27 cellular contexts compared by ENCODE assay signal in the genomic region with DNA sequence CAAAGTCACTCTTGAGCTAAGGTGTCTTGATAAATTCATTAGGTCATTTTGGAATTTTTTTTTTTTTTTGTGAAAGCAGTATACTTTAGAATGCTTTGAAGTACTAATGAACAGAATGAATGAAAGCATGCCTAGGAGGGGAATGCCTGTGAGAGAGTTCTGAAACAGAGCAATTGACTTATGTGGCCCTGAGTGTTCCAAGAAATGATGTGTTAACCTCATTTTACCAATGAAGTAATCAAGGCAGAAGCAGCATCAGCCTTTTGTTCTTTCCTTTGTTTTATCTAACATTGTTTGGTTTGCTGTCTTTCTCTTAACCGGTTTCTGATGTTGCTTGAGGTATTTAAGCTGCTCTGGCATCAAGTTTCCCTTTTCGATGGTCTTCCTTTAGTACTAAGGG.
DNase-seq lines count a peak whose midpoint lies in the region; ATAC-seq, FAIRE-seq and TF ChIP-seq lines count a peak whose summit lies in the region.
"Had no signal": no experiment of that assay in that cellular context is flagged by ENCODE, and none has a peak within 500 bp of the region (broad histone marks: within the 10 kb centered on the region; RNA-seq: fewer than 3 reads in every experiment).

No MANE protein-coding gene starts in this region.

- peak; percentile 66 for FAIRE-seq in GM12892 (lab: Jason Lieb, UNC)
- FAIRE-seq: GM19239 had no signal

- peak overlapping the region; percentile 21; the same call in 1 of the 2 replicates for H3K4me2 ChIP-seq in KMS-11
- H3K4me2 ChIP-seq: SK-N-SH had no signal

- peaks cover 2% of the 10 kb centered on the region for H3K9me3 Mint-ChIP-seq in activated CD4-positive, alpha-beta T cell treated with anti-CD3 and anti-CD28 coated beads, Interleukin-2, amount 10 ng/mL, durations not matched to agents 7 days and 5 days
- H3K9me3 Mint-ChIP-seq: activated naive CD8-positive, alpha-beta T cell treated with anti-CD3 and anti-CD28 coated beads, Interleukin-2, amount 50 U/mL, for 24 hours; neural crest cell had no signal

- H3K27me3 Mint-ChIP-seq in activated CD4-positive, alpha-beta T cell treated with anti-CD3 and anti-CD28 coated beads, Interleukin-2, amount 10 ng/mL, durations not matched to agents 7 days and 5 days, result no peaks in the 10 kb centered on the region
- H3K27me3 Mint-ChIP-seq: activated naive CD8-positive, alpha-beta T cell treated with anti-CD3 and anti-CD28 coated beads, Interleukin-2, amount 50 U/mL, for 24 hours; T-helper 17 cell had no signal

- no peak for TF ChIP-seq CTCF in KMS-11 (conservative IDR thresholded peaks at IDR 0.05; ENCODE audit: low read depth, low read length)

- 0 out of 2 replicates have a peak overlapping the region, but pooled peaks have one; percentile 0 for H2AFZ ChIP-seq in KMS-11 (ENCODE audit: low read depth)

- no peaks in the 10 kb centered on the region for H3K36me3 ChIP-seq in KMS-11 (ENCODE audit: insufficient read depth)
- H3K36me3 ChIP-seq: heart right ventricle, spleen had no signal

- no peaks in the 10 kb centered on the region for H4K20me1 ChIP-seq in KMS-11 (ENCODE audit: insufficient read depth)

- POLR2A ChIA-PET in activated CD4-positive, alpha-beta T cell treated with anti-CD3 and anti-CD28 coated beads, Interleukin-2, amount 10 ng/mL, durations not matched to agents 7 days and 5 days (lab: Charles Lee), result no interaction called here

- CTCF ChIA-PET in activated CD4-positive, alpha-beta T cell treated with anti-CD3 and anti-CD28 coated beads, Interleukin-2, amount 10 ng/mL, durations not matched to agents 7 days and 5 days (lab: Charles Lee), result no interaction called here

- no peaks in the 10 kb centered on the region for H3K4me1 Mint-ChIP-seq in activated CD4-positive, alpha-beta T cell treated with anti-CD3 and anti-CD28 coated beads, Interleukin-2, amount 10 ng/mL, durations not matched to agents 7 days and 5 days
- H3K4me1 Mint-ChIP-seq: activated naive CD8-positive, alpha-beta T cell treated with anti-CD3 and anti-CD28 coated beads, Interleukin-2, amount 50 U/mL, for 24 hours; T-helper 17 cell had no signal

- H3K4me3 ChIP-seq in KMS-11 (IDR thresholded peaks at IDR 0.05; ENCODE audit: insufficient read depth, low read depth, low read length), result no peak overlapping the region
- H3K4me3 ChIP-seq: heart right ventricle, spleen had no signal

- H3K36me3 Mint-ChIP-seq in activated CD4-positive, alpha-beta T cell treated with anti-CD3 and anti-CD28 coated beads, Interleukin-2, amount 10 ng/mL, durations not matched to agents 7 days and 5 days (ENCODE audit: low read depth), result no peaks in the 10 kb centered on the region

- TF ChIP-seq POLR2A in GM12892 (IDR thresholded peaks at IDR 0.05; ENCODE audit: low read depth, low read length), result no peak

- no peak overlapping the region for H3K27ac Mint-ChIP-seq in activated CD4-positive, alpha-beta T cell treated with anti-CD3 and anti-CD28 coated beads, Interleukin-2, amount 10 ng/mL, durations not matched to agents 7 days and 5 days
- H3K27ac Mint-ChIP-seq: activated naive CD8-positive, alpha-beta T cell treated with anti-CD3 and anti-CD28 coated beads, Interleukin-2, amount 50 U/mL, for 24 hours; T-helper 17 cell had no signal

- no peak overlapping the region for H3K4me3 Mint-ChIP-seq in activated CD4-positive, alpha-beta T cell treated with anti-CD3 and anti-CD28 coated beads, Interleukin-2, amount 10 ng/mL, durations not matched to agents 7 days and 5 days
- H3K4me3 Mint-ChIP-seq: activated naive CD8-positive, alpha-beta T cell treated with anti-CD3 and anti-CD28 coated beads, Interleukin-2, amount 50 U/mL, for 24 hours; neural crest cell; T-helper 17 cell had no signal

- peak; percentile 56 for ATAC-seq in GM18870 (IDR thresholded peaks at IDR 0.05; ENCODE audit: unreplicated experiment)
- peak; percentile 45 for ATAC-seq in HG02798 (IDR thresholded peaks at IDR 0.05; ENCODE audit: poor library complexity, unreplicated experiment)
- ATAC-seq in Right ventricle myocardium superior (ENCODE audit: poor library complexity), result no peak
- ATAC-seq in HG02678 (IDR thresholded peaks at IDR 0.05; ENCODE audit: unreplicated experiment), result no peak
- ATAC-seq: activated naive CD8-positive, alpha-beta T cell treated with anti-CD3 and anti-CD28 coated beads, Interleukin-2, amount 50 U/mL, for 24 hours; heart right ventricle; right cardiac atrium; T-helper 17 cell had no signal

- no peak overlapping the region for H3K27ac ChIP-seq in KMS-11
- H3K27ac ChIP-seq: heart right ventricle, HL-60, spleen had no signal

- intact Hi-C loops in Right ventricle myocardium superior (cut with DNase I), result no loop called here

- H3K27me3 ChIP-seq in KMS-11 (ENCODE audit: insufficient read depth, low read depth), result no peaks in the 10 kb centered on the region
- H3K27me3 ChIP-seq: heart right ventricle, spleen had no signal

- H3K79me2 ChIP-seq in KMS-11 (ENCODE audit: insufficient read depth, low read depth), result no peaks in the 10 kb centered on the region

- H3K9ac ChIP-seq in KMS-11, result no peak overlapping the region
- H3K9ac ChIP-seq: SK-N-SH had no signal

- DNase-seq in GM12892 (ENCODE audit: insufficient read length) (no peak), Kasumi-1 (lab: John Stamatoyannopoulos, UW) (no peak), Right ventricle myocardium superior (no peak)
- DNase-seq in activated CD4-positive, alpha-beta T cell treated with anti-CD3 and anti-CD28 coated beads, Interleukin-2, amount 10 ng/mL, durations not matched to agents 7 days and 5 days, result no peak
- DNase-seq: activated CD4-positive, CD25-positive, alpha-beta regulatory T cell treated with anti-CD3 and anti-CD28 coated beads, Interleukin-2, amount 50 U/mL, for 72 hours; activated gamma-delta T cell; activated naive CD8-positive, alpha-beta T cell treated with anti-CD3 and anti-CD28 coated beads, Interleukin-2, amount 50 U/mL, for 24 hours; activated T-cell treated with anti-CD3 and anti-CD28 coated beads, Interleukin-2, amount 50 U/mL, for 1 hour; caudate nucleus; cortex of kidney; heart right ventricle; MV-4-11; NCI-H1436 treated with DMSO at 0.1 percent for 48 hours; NCI-H2107; NCI-H446; right cardiac atrium; SK-N-SH; spleen; T-helper 17 cell; trophoblast cell had no signal

- H3K4me1 ChIP-seq in KMS-11 (ENCODE audit: low read depth, poor library complexity, severe bottlenecking), result peaks cover 28% of the 10 kb centered on the region
- H3K4me1 ChIP-seq: heart right ventricle, spleen had no signal

Comparison
In these comparisons a context has a peak if more than half of its experiments do, and no peak if none do; other contexts are left out.
1. ATAC-seq: peak in GM18870 (single experiment) and HG02798 (single experiment); none in Right ventricle myocardium superior (single experiment) and HG02678 (single experiment).